In the genomic region with DNA sequence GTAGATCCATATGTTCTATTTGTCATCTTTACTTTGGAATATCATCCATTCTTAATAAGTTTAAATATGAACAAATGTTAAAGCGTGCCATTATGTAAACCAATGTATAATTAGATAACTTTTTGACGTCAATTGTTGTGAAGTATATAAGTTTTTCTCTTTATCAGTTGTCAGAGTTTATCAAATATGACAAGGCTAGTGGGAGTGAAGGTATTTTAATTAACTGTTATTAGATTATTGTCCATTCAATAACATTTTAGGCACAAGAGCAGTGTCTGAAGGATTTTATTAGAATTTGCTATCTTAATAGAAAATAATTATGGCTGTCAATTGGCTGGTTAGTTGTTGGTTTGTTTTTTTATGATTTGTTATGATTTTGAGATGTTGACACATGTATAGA, we compare ENCODE assay signal across 21 cellular contexts.
DNase-seq lines count a peak whose midpoint lies in the region; ATAC-seq, FAIRE-seq and TF ChIP-seq lines count a peak whose summit lies in the region.
"Had no signal": no experiment of that assay in that cellular context is flagged by ENCODE, and none has a peak within 500 bp of the region (broad histone marks: within the 10 kb centered on the region; RNA-seq: fewer than 3 reads in every experiment).

No MANE protein-coding gene starts in this region.

- no peaks in the 10 kb centered on the region for H3K9me3 ChIP-seq in suprapubic skin
- H3K9me3 ChIP-seq: A549, BE2C had no signal

- FAIRE-seq in D721Med (lab: Jason Lieb, UNC) (peak; percentile 38), islet of Langerhans (lab: Jason Lieb, UNC) (peak; percentile 13)
- FAIRE-seq: A549, GM12891 had no signal

- WGBS in suprapubic skin: 94% methylated on average over 2 of the region's 2 CpGs

- H3K9ac ChIP-seq in KMS-11: no peak overlapping the region
- H3K9ac ChIP-seq: BLaER1 treated with 17β-estradiol and CSF1 and Interleukin-3, amounts not matched to agents 10 nM and 100 nM had no signal

- ATAC-seq in GM18511 (IDR thresholded peaks at IDR 0.05; ENCODE audit: unreplicated experiment): no peak
- ATAC-seq: A549, GM23338, HCT116 had no signal

- no peak for DNase-seq in D721Med (ENCODE audit: insufficient read length, low spot score)
- DNase-seq in suprapubic skin (ENCODE audit: low spot score in 2 of 2): no peak
- no peak for DNase-seq in posterior cingulate gyrus
- DNase-seq: 8988T; ACHN; AML-193; BE2C; CD4-positive, alpha-beta T cell; CD8-positive, alpha-beta memory T cell; DMS53; DMS79 treated with DMSO at 0.1 percent for 48 hours; GF-D8; H9 had no signal

- H3K4me3 ChIP-seq in KMS-11 (IDR thresholded peaks at IDR 0.05; ENCODE audit: insufficient read depth, low read depth, low read length) (no peak overlapping the region), suprapubic skin (no peak overlapping the region)
- H3K4me3 ChIP-seq: A549; BLaER1 treated with 17β-estradiol and CSF1 and Interleukin-3, amounts not matched to agents 10 nM and 100 nM; GM23338 had no signal

- TF ChIP-seq EP300 in suprapubic skin (IDR thresholded peaks at IDR 0.05): no peak

- peaks cover 36% of the 10 kb centered on the region for H3K4me1 ChIP-seq in KMS-11 (ENCODE audit: low read depth, poor library complexity, severe bottlenecking)
- H3K4me1 ChIP-seq in suprapubic skin: no peaks in the 10 kb centered on the region
- H3K4me1 ChIP-seq: A549, BE2C had no signal

- H3K4me2 ChIP-seq in KMS-11: peak overlapping the region; percentile 11; the same call in 1 of the 2 replicates
- H3K4me2 ChIP-seq: A549, GM23338 had no signal

- no peaks in the 10 kb centered on the region for H3K27me3 ChIP-seq in KMS-11 (ENCODE audit: insufficient read depth, low read depth)
- H3K27me3 ChIP-seq in suprapubic skin: no peaks in the 10 kb centered on the region
- H3K27me3 ChIP-seq: BE2C; BLaER1 treated with 17β-estradiol and CSF1 and Interleukin-3, amounts not matched to agents 10 nM and 100 nM had no signal

- H3K36me3 ChIP-seq in KMS-11 (ENCODE audit: insufficient read depth): no peaks in the 10 kb centered on the region; the same call in 1 of the 2 replicates
- no peaks in the 10 kb centered on the region for H3K36me3 ChIP-seq in suprapubic skin
- H3K36me3 ChIP-seq: BE2C had no signal

- 0 out of 2 replicates have a peak, but pooled peaks cover 5% of the 10 kb centered on the region for H4K20me1 ChIP-seq in KMS-11 (ENCODE audit: insufficient read depth)
- H4K20me1 ChIP-seq: BLaER1 treated with 17β-estradiol and CSF1 and Interleukin-3, amounts not matched to agents 10 nM and 100 nM had no signal

- H2AFZ ChIP-seq in KMS-11 (ENCODE audit: low read depth): no peak overlapping the region
- H2AFZ ChIP-seq: GM23338 had no signal

- TF ChIP-seq CTCF in D721Med (IDR thresholded peaks at IDR 0.05; ENCODE audit: insufficient read depth, missing control alignments) (no peak), KMS-11 (conservative IDR thresholded peaks at IDR 0.05; ENCODE audit: low read depth, low read length) (no peak), suprapubic skin (IDR thresholded peaks at IDR 0.05) (no peak)

- H3K27ac ChIP-seq in KMS-11 (no peak overlapping the region), suprapubic skin (no peak overlapping the region)
- H3K27ac ChIP-seq: A549; BLaER1 treated with 17β-estradiol and CSF1 and Interleukin-3, amounts not matched to agents 10 nM and 100 nM had no signal

- intact Hi-C loops in posterior cingulate gyrus (cut with DNase I): no loop called here

- peaks cover 30% of the 10 kb centered on the region for H3K79me2 ChIP-seq in KMS-11 (ENCODE audit: insufficient read depth, low read depth)

- no peak for TF ChIP-seq POLR2A in suprapubic skin (IDR thresholded peaks at IDR 0.05)
